Comparison of ENCODE assay signal across 25 cellular contexts in genomic region chr22:25839755-25840154, GRCh38.
A peak's percentile ranks its signal among the peaks of the same experiment; 100 is the strongest.
DNase-seq lines count a peak whose midpoint lies in the region; ATAC-seq and TF ChIP-seq lines count a peak whose summit lies in the region.
"Had no signal": no experiment of that assay in that cellular context is flagged by ENCODE, and none has a peak within 500 bp of the region (broad histone marks: within the 10 kb centered on the region; RNA-seq: fewer than 3 reads in every experiment).

No MANE protein-coding gene starts in this region.

- 91 to 92% methylated on average over 6 of the region's 6 CpGs for WGBS in ectodermal cell, 2 experiments

- H3K27me3 ChIP-seq in ectodermal cell (ENCODE audit: control insufficient read depth, insufficient read depth, low read length, poor library complexity, severe bottlenecking): no peaks in the 10 kb centered on the region
- H3K27me3 ChIP-seq in neural progenitor cell: no peaks in the 10 kb centered on the region

- no peaks in the 10 kb centered on the region for H3K9me3 Mint-ChIP-seq in neural progenitor cell
- H3K9me3 Mint-ChIP-seq: IgD-negative memory B cell had no signal

- H4K20me1 ChIP-seq in neural progenitor cell (ENCODE audit: low read depth): no peaks in the 10 kb centered on the region

- DNase-seq in left ventricle myocardium superior: no peak
- DNase-seq in cardiac septum (ENCODE audit: low spot score): no peak
- no peak for DNase-seq in neural progenitor cell (ENCODE audit: low spot score)
- no peak for DNase-seq in HT-29 (ENCODE audit: low spot score)
- no peak for DNase-seq in activated CD4-positive, alpha-beta T cell treated with anti-CD3 and anti-CD28 coated beads, Interleukin-2, amount 50 U/mL, for 1 hour
- no peak for DNase-seq in CD1c-positive myeloid dendritic cell (ENCODE audit: extremely low spot score)
- DNase-seq: 8988T; ACHN; CD4-positive, alpha-beta memory T cell; COR-L47; DMS53; GOT3; NCI-H1048; NCI-H1417; NCI-H1694; NCI-H2029 treated with DMSO at 0.1 percent for 48 hours; NCI-H446 treated with DMSO at 0.1 percent for 48 hours; NCI-H526; SIG-M5 had no signal

- peaks cover 16% of the 10 kb centered on the region for H3K4me1 ChIP-seq in ectodermal cell (ENCODE audit: control insufficient read depth, insufficient read depth, low read length)
- no peaks in the 10 kb centered on the region for H3K4me1 ChIP-seq in neural progenitor cell

- peaks cover 43% of the 10 kb centered on the region for H3K4me1 Mint-ChIP-seq in neural progenitor cell
- H3K4me1 Mint-ChIP-seq: CD4-positive, alpha-beta memory T cell had no signal

- peak; percentile 3 for ATAC-seq in left ventricle myocardium superior
- no peak for ATAC-seq in GM18511 (IDR thresholded peaks at IDR 0.05; ENCODE audit: unreplicated experiment)
- ATAC-seq: HCT116 had no signal

- H3K36me3 ChIP-seq in ectodermal cell (ENCODE audit: control insufficient read depth, insufficient read depth, low read length): no peaks in the 10 kb centered on the region
- H3K36me3 ChIP-seq in neural progenitor cell: no peaks in the 10 kb centered on the region

- H3K27ac ChIP-seq in ectodermal cell (ENCODE audit: insufficient read depth, low read depth, low read length, poor library complexity, severe bottlenecking) (peak overlapping the region; percentile 8), neural progenitor cell (no peak overlapping the region)
- H3K27ac ChIP-seq: KMS-11, SK-N-MC had no signal

- H3K4me3 Mint-ChIP-seq in neural progenitor cell: no peak overlapping the region
- H3K4me3 Mint-ChIP-seq: CD4-positive, alpha-beta memory T cell had no signal

- no peak overlapping the region for H3K4me3 ChIP-seq in ectodermal cell (ENCODE audit: insufficient read depth, low read depth, low read length)
- H3K4me3 ChIP-seq in neural progenitor cell: no peak overlapping the region
- H3K4me3 ChIP-seq: SK-N-MC had no signal

- no peaks in the 10 kb centered on the region for H3F3A ChIP-seq in neural progenitor cell (ENCODE audit: low read depth)

- H3K36me3 Mint-ChIP-seq in neural progenitor cell: no peaks in the 10 kb centered on the region
- H3K36me3 Mint-ChIP-seq: CD4-positive, alpha-beta memory T cell; IgD-negative memory B cell had no signal

- no peak overlapping the region for H2AFZ ChIP-seq in neural progenitor cell (replicated peaks)

- no peaks in the 10 kb centered on the region for H3K9me3 ChIP-seq in ectodermal cell (ENCODE audit: control insufficient read depth, low read length)
- no peaks in the 10 kb centered on the region for H3K9me3 ChIP-seq in neural progenitor cell (ENCODE audit: low read depth)

- H3K27me3 Mint-ChIP-seq in neural progenitor cell (ENCODE audit: insufficient read depth, low read depth): peaks cover 12% of the 10 kb centered on the region

- no peak for TF ChIP-seq CTCF in neural progenitor cell (IDR thresholded peaks at IDR 0.05)

- intact Hi-C loops in left ventricle myocardium superior (cut with micrococcal nuclease) (no loop called here), cardiac septum (cut with DNase I) (no loop called here)

- H3K9ac ChIP-seq in neural progenitor cell: no peak overlapping the region
- H3K9ac ChIP-seq: KMS-11 had no signal

- no peak overlapping the region for H3K4me2 ChIP-seq in neural progenitor cell
- H3K4me2 ChIP-seq: KMS-11 had no signal

- peak overlapping the region; percentile 93 for H3K27ac Mint-ChIP-seq in neural progenitor cell
- H3K27ac Mint-ChIP-seq: CD4-positive, alpha-beta memory T cell; IgD-negative memory B cell had no signal

- H3K79me2 ChIP-seq in neural progenitor cell (ENCODE audit: low read depth): no peaks in the 10 kb centered on the region
